Comparison of ENCODE assay signal across 8 cellular contexts in the genomic region with DNA sequence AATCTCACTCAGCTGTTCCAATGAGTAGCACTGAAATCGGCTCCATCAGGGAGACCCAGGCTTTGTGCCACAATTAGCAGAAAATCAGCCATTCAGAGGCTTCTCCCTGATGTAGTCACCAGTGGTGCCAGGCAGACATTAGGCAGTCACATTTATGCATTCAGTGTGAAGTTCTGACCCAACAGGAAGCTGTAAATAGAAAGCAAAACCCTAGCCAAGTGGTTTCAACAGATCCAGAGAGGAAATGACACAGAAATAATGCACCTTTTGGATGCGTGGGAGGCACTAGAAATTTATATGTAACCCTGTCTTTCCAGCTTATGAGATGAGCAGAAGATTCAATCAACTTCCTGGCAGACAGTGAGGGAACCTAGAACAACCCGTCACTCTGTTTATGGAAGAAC.
A peak's percentile ranks its signal among the peaks of the same experiment; 100 is the strongest.
DNase-seq lines count a peak whose midpoint lies in the region; ATAC-seq and TF ChIP-seq lines count a peak whose summit lies in the region.

No MANE protein-coding gene starts in this region.

- intact Hi-C loops in left ventricle myocardium superior (cut with micrococcal nuclease): no loop called here

- TF ChIP-seq CTCF in GM13976 (IDR thresholded peaks at IDR 0.05; ENCODE audit: borderline replicate concordance, control extremely low read depth, extremely low read depth, insufficient read depth, missing control alignments): no peak

- ATAC-seq in HG02642 (IDR thresholded peaks at IDR 0.05; ENCODE audit: poor library complexity, unreplicated experiment): peak; percentile 86
- peak; percentile 52 for ATAC-seq in left ventricle myocardium superior
- ATAC-seq in GM21360 (IDR thresholded peaks at IDR 0.05; ENCODE audit: unreplicated experiment): no peak

- peak; percentile 11 for DNase-seq in GM13976 (ENCODE audit: low spot score)
- peak; percentile 88 for DNase-seq in RPMI7951 (ENCODE audit: low read depth)
- no peak for DNase-seq in left ventricle myocardium superior
- no peak for DNase-seq in ecto neural progenitor cell (ENCODE audit: low spot score)
- no peak for DNase-seq in activated CD4-positive, CD25-positive, alpha-beta regulatory T cell (lab: John Stamatoyannopoulos, UW)
- no peak for DNase-seq in NCI-H526 (lab: John Stamatoyannopoulos, UW)

- in situ Hi-C loops in GM13976 (cut with MboI; ENCODE audit: low sequenced_read_pairs, unreplicated experiment): no loop called here

Comparison
In these comparisons a context has a peak if more than half of its experiments do, and no peak if none do; other contexts are left out.
1. DNase-seq: peak in GM13976 (single experiment) and RPMI7951 (single experiment); none in left ventricle myocardium superior (single experiment), ecto neural progenitor cell (single experiment), activated CD4-positive, CD25-positive, alpha-beta regulatory T cell (0 of 4) and NCI-H526 (0 of 2).